ENCODE assay signal across 8 cellular contexts in the genomic region with DNA sequence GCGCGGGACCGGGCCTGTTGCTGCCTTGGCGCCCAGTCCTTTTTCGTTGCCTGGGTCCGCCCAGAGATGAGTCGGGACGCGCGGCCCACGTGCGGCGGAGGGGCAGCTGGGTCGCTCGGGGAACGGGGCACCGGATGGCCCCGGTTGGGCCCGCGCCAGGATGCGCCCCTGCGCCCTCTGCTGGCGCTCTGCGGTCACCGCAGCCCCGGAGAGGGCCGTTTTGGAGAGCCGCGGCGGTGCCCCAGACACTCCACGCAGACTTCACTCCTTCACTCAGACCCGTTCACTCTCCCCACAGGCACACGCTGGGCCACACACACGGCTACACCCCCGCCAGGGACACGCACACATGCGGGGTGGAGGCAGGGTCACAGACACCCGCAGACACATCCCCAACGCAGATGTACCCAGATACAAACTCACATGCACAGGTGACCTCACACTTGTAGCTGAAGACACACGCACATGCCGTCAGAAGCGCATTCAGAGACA. TPM values are rescaled to one million over a fixed set of nuclear protein-coding genes. Genes with fewer than 3 reads are reported as not detected.
DNase-seq lines count a peak whose midpoint lies in the region; ATAC-seq and TF ChIP-seq lines count a peak whose summit lies in the region.

No MANE protein-coding gene starts in this region.

- CTCF ChIA-PET in activated CD4-positive, alpha-beta T cell treated with anti-CD3 and anti-CD28 coated beads for 36 hours (lab: Charles Lee): interaction anchor here (0.8 to 3.1 kb wide), 11 partner anchors 12 to 206 kb away, joined by 3 to 24 read pairs (median 5); partner anchors contain the start of genes MANBAL, MROH8 and RPN2

- ATAC-seq in GM18909 (IDR thresholded peaks at IDR 0.05; ENCODE audit: poor library complexity, unreplicated experiment): peak; percentile 57
- ATAC-seq in activated CD4-positive, alpha-beta T cell treated with anti-CD3 and anti-CD28 coated beads for 36 hours: peak; percentile 94
- ATAC-seq in lung (ENCODE audit: insufficient read depth, low FRiP score): peak; percentile 77
- ATAC-seq in HG03095 (IDR thresholded peaks at IDR 0.05; ENCODE audit: unreplicated experiment): no peak

- H2AFZ ChIP-seq in Loucy (ENCODE audit: low read length): peak overlapping the region; percentile 62; the same call in 1 of the 2 replicates

- H3K79me2 ChIP-seq in Loucy (ENCODE audit: insufficient read depth, low read length): no peaks in the 10 kb centered on the region

- no peaks in the 10 kb centered on the region for H3K36me3 Mint-ChIP-seq in activated CD4-positive, alpha-beta T cell treated with anti-CD3 and anti-CD28 coated beads for 36 hours (ENCODE audit: low read depth)

- H3K4me3 ChIP-seq in Loucy (ENCODE audit: low read length, poor library complexity, severe bottlenecking) (no peak overlapping the region), choroid plexus epithelial cell (ENCODE audit: low read depth, low read length) (peak overlapping the region; percentile 57), lung (peak overlapping the region; percentile 2)

- H3K27ac ChIP-seq in lung (ENCODE audit: low read depth in 1 of 2, low read length in 1 of 2): no peak overlapping the region

- DNase-seq in 8988T (peak; percentile 77), choroid plexus epithelial cell (ENCODE audit: low read depth) (peak; percentile 35), lung (ENCODE audit: low spot score) (peak; percentile 57)
- peak; percentile 86 for DNase-seq in activated CD4-positive, alpha-beta T cell treated with anti-CD3 and anti-CD28 coated beads for 36 hours
- peak; percentile 66 for DNase-seq in stimulated activated CD8-positive, alpha-beta memory T cell treated with anti-CD3 and anti-CD28 coated beads, Interleukin-12 subunit alpha, Interleukin-12 subunit beta, amount 100 ng/mL, for 4 hours (ENCODE audit: low read depth)

- H3K9me3 ChIP-seq in Loucy (ENCODE audit: insufficient read depth, low read depth, low read length): no peaks in the 10 kb centered on the region
- no peaks in the 10 kb centered on the region for H3K9me3 ChIP-seq in lung (ENCODE audit: control insufficient read depth in 2 of 2, insufficient read depth in 1 of 2, low read length in 1 of 2)

- POLR2A ChIA-PET in activated CD4-positive, alpha-beta T cell treated with anti-CD3 and anti-CD28 coated beads for 36 hours (lab: Charles Lee): interaction anchor here (0.6 kb wide), 1 partner anchor 106 kb away, joined by 3 read pairs; no protein-coding TSS in a partner anchor

- intact Hi-C loops in activated CD4-positive, alpha-beta T cell treated with anti-CD3 and anti-CD28 coated beads for 36 hours (cut with DNase I, micrococcal nuclease): loop anchor here (1.0 to 2.0 kb wide), 5 partner anchors 95 to 189 kb away; partner anchors contain the start of gene MANBAL (in 1 of the 2)

- H3K9ac ChIP-seq in Loucy (ENCODE audit: low read depth, low read length, poor library complexity, severe bottlenecking): no peak overlapping the region

- peaks cover 4% of the 10 kb centered on the region for H3K27me3 Mint-ChIP-seq in activated CD4-positive, alpha-beta T cell treated with anti-CD3 and anti-CD28 coated beads for 36 hours

- H3K4me2 ChIP-seq in Loucy (ENCODE audit: low read depth, low read length, poor library complexity, severe bottlenecking): peak overlapping the region; percentile 24

- H3K9me2 ChIP-seq in Loucy (replicated peaks; ENCODE audit: low read depth, low read length): no peaks in the 10 kb centered on the region

- H3K9me3 Mint-ChIP-seq in activated CD4-positive, alpha-beta T cell treated with anti-CD3 and anti-CD28 coated beads for 36 hours (ENCODE audit: low read depth): no peaks in the 10 kb centered on the region

- H4K20me1 ChIP-seq in Loucy (ENCODE audit: insufficient read depth, low read length, poor library complexity, severe bottlenecking): no peaks in the 10 kb centered on the region

- TF ChIP-seq CTCF in Loucy (conservative IDR thresholded peaks at IDR 0.05; ENCODE audit: low read length) (peak; percentile 72), choroid plexus epithelial cell (conservative IDR thresholded peaks at IDR 0.05; ENCODE audit: low read depth, low read length) (peak; percentile 75), lung (IDR thresholded peaks at IDR 0.05; ENCODE audit: control extremely low read depth, extremely low read depth) (peak; percentile 73)

- H3K27ac Mint-ChIP-seq in activated CD4-positive, alpha-beta T cell treated with anti-CD3 and anti-CD28 coated beads for 36 hours: peak overlapping the region; percentile 43

- H3K27me3 ChIP-seq in Loucy (ENCODE audit: insufficient read depth, low read length, poor library complexity, severe bottlenecking) (no peaks in the 10 kb centered on the region), lung (ENCODE audit: control insufficient read depth, insufficient read depth) (no peaks in the 10 kb centered on the region)

- WGBS in lung, 2 donors: 15 to 18% methylated on average over 23 to 42 of the region's 42 CpGs

- peak overlapping the region; percentile 59 for H3K4me3 Mint-ChIP-seq in activated CD4-positive, alpha-beta T cell treated with anti-CD3 and anti-CD28 coated beads for 36 hours

- no peaks in the 10 kb centered on the region for H3K36me3 ChIP-seq in Loucy (ENCODE audit: insufficient read depth, low read length)
- peaks cover 0 to 26% of the 10 kb centered on the region in 2 donors for H3K36me3 ChIP-seq in lung (ENCODE audit: control insufficient read depth in 2 of 2, insufficient read depth in 2 of 2, low read length in 2 of 2)

- H3F3A ChIP-seq in Loucy (ENCODE audit: low read depth): no peaks in the 10 kb centered on the region

- no peaks in the 10 kb centered on the region for H3K4me1 ChIP-seq in Loucy (ENCODE audit: insufficient read depth, low read length, poor library complexity, severe bottlenecking)
- peaks cover 0 to 4% of the 10 kb centered on the region in 2 donors for H3K4me1 ChIP-seq in lung (ENCODE audit: control insufficient read depth in 2 of 2, insufficient read depth in 2 of 2, low read length in 2 of 2)

- peaks cover 8% of the 10 kb centered on the region for H3K4me1 Mint-ChIP-seq in activated CD4-positive, alpha-beta T cell treated with anti-CD3 and anti-CD28 coated beads for 36 hours

RNA-seq across cellular contexts. Expression of gene SRC, which starts 38.8 kb away (rescaled TPM):
- total RNA-seq in activated CD4-positive, alpha-beta T cell treated with anti-CD3 and anti-CD28 coated beads for 36 hours: 1 to 10 TPM; 4.2 to 5.7 TPM
- total RNA-seq in lung: 10 to 100 TPM; 57.8 to 69.5 TPM
- polyA plus RNA-seq in lung: 10 to 100 TPM; 35.6 to 42.5 TPM

Comparison
In these comparisons a context has a peak if more than half of its experiments do, and no peak if none do; other contexts are left out.
1. DNase-seq: peak in every context shown above with its lines; median percentile 86 in activated CD4-positive, alpha-beta T cell treated with anti-CD3 and anti-CD28 coated beads for 36 hours; 77 in 8988T; 66 in stimulated activated CD8-positive, alpha-beta memory T cell treated with anti-CD3 and anti-CD28 coated beads, Interleukin-12 subunit alpha, Interleukin-12 subunit beta, amount 100 ng/mL, for 4 hours; 57 in lung; 35 in choroid plexus epithelial cell.
2. RNA of gene SRC, which starts 38.8 kb away (total RNA-seq): 57.8 to 69.5 TPM in lung; 4.2 to 5.7 TPM in activated CD4-positive, alpha-beta T cell treated with anti-CD3 and anti-CD28 coated beads for 36 hours; every median in the first group is over 4 times any median in the second.
3. Peak in every context shown above with its lines, with median percentiles within 50 percentile points of each other: CTCF ChIP-seq.